In genomic region chr1:112869895-112870294, GRCh38 we compare ENCODE assay signal across 24 cellular contexts.
"Had no signal": no experiment of that assay in that cellular context is flagged by ENCODE, and none has a peak within 500 bp of the region (broad histone marks: within the 10 kb centered on the region; RNA-seq: fewer than 3 reads in every experiment).

No MANE protein-coding gene starts in this region.

- H3K9me3 ChIP-seq: adrenal gland, body of pancreas, gastrocnemius medialis, neutrophil, sigmoid colon, tibial nerve, uterus had no signal

- H3K36me3 Mint-ChIP-seq: stimulated activated memory B cell treated with anti-CD40 and anti-IgM and Interleukin-4, amounts not matched to agents 10 μg/mL and 1 μg/mL and 100 μg/mL, for 72 hours had no signal

- H3K4me1 ChIP-seq: adrenal gland, body of pancreas, gastrocnemius medialis, sigmoid colon, tibial nerve, uterus had no signal

- ATAC-seq: activated CD4-positive, alpha-beta T cell treated with anti-CD3 and anti-CD28 coated beads for 36 hours; body of pancreas; gastrocnemius medialis; stimulated activated memory B cell treated with anti-CD40 and anti-IgM and Interleukin-4, amounts not matched to agents 10 μg/mL and 1 μg/mL and 100 μg/mL, for 72 hours had no signal

- H3K9me3 Mint-ChIP-seq: nephron progenitor cell; stimulated activated memory B cell treated with anti-CD40 and anti-IgM and Interleukin-4, amounts not matched to agents 10 μg/mL and 1 μg/mL and 100 μg/mL, for 72 hours had no signal

- H3K27me3 ChIP-seq: adrenal gland, body of pancreas, dorsolateral prefrontal cortex, gastrocnemius medialis, sigmoid colon, tibial nerve, uterus had no signal

- H3K4me3 ChIP-seq: adrenal gland, body of pancreas, coronary artery, dorsolateral prefrontal cortex, gastrocnemius medialis, sigmoid colon, smooth muscle cell, tibial nerve, uterus had no signal

- H3K4me2 ChIP-seq: smooth muscle cell had no signal

- H3K27ac Mint-ChIP-seq: activated CD4-positive, alpha-beta T cell treated with anti-CD3 and anti-CD28 coated beads for 36 hours; nephron progenitor cell; stimulated activated memory B cell treated with anti-CD40 and anti-IgM and Interleukin-4, amounts not matched to agents 10 μg/mL and 1 μg/mL and 100 μg/mL, for 72 hours had no signal

- H3K36me3 ChIP-seq: adrenal gland, gastrocnemius medialis, neutrophil, sigmoid colon, tibial nerve, uterus had no signal

- H3K27ac ChIP-seq: adrenal gland, body of pancreas, coronary artery, dorsolateral prefrontal cortex, gastrocnemius medialis, neutrophil, sigmoid colon, tibial nerve, uterus had no signal

- H3K4me1 Mint-ChIP-seq: activated CD4-positive, alpha-beta T cell treated with anti-CD3 and anti-CD28 coated beads for 36 hours; stimulated activated memory B cell treated with anti-CD40 and anti-IgM and Interleukin-4, amounts not matched to agents 10 μg/mL and 1 μg/mL and 100 μg/mL, for 72 hours had no signal

- DNase-seq: activated CD4-positive, alpha-beta T cell treated with anti-CD3 and anti-CD28 coated beads for 36 hours; activated CD4-positive, CD25-positive, alpha-beta regulatory T cell; activated CD8-positive, alpha-beta memory T cell treated with anti-CD3 and anti-CD28 coated beads for 24 hours; activated gamma-delta T cell; activated naive CD4-positive, alpha-beta T cell treated with anti-CD3 and anti-CD28 coated beads, Interleukin-2, amount 50 U/mL, for 16 hours; adrenal gland; body of pancreas; dorsolateral prefrontal cortex; effector memory CD4-positive, alpha-beta T cell; erythroblast; gastrocnemius medialis; hippocampal formation; kidney; nephron progenitor cell; sigmoid colon; stimulated activated CD4-positive, alpha-beta T cell treated with anti-CD3 and anti-CD28 coated beads, Interleukin-1b, Interleukin-23, amount 100 ng/mL, for 48 hours; stimulated activated CD4-positive, alpha-beta T cell treated with anti-CD3 and anti-CD28 coated beads, Interleukin-4, amount 100 ng/mL, for 4 hours; stimulated activated CD8-positive, alpha-beta memory T cell treated with anti-CD3 and anti-CD28 coated beads, Interleukin-4, amount 100 ng/mL, for 48 hours; uterus had no signal

- H3K4me3 Mint-ChIP-seq: activated CD4-positive, alpha-beta T cell treated with anti-CD3 and anti-CD28 coated beads for 36 hours; nephron progenitor cell; stimulated activated memory B cell treated with anti-CD40 and anti-IgM and Interleukin-4, amounts not matched to agents 10 μg/mL and 1 μg/mL and 100 μg/mL, for 72 hours had no signal

- H3K27me3 Mint-ChIP-seq: activated CD4-positive, alpha-beta T cell treated with anti-CD3 and anti-CD28 coated beads for 36 hours had no signal

- FAIRE-seq: kidney had no signal
